In genomic region chr1:119009300-119009660, GRCh38 we compare ENCODE assay signal across 1 cellular context.
TF ChIP-seq lines count a peak whose summit lies in the region.

No MANE protein-coding gene starts in this region.

TF ChIP-seq in H1, 55 proteins besides CTCF, POLR2A, EP300 and RAD21 (continued from another document):
- no peak for TF ChIP-seq SP1 (IDR thresholded peaks at IDR 0.05; ENCODE audit: low read depth, low read length)
- no peak for TF ChIP-seq CHD2 (IDR thresholded peaks at IDR 0.05; ENCODE audit: low read length)
- TF ChIP-seq EZH2 (IDR thresholded peaks at IDR 0.05; ENCODE audit: low read depth, low read length, severe bottlenecking): no peak
- TF ChIP-seq, protein P1, sequence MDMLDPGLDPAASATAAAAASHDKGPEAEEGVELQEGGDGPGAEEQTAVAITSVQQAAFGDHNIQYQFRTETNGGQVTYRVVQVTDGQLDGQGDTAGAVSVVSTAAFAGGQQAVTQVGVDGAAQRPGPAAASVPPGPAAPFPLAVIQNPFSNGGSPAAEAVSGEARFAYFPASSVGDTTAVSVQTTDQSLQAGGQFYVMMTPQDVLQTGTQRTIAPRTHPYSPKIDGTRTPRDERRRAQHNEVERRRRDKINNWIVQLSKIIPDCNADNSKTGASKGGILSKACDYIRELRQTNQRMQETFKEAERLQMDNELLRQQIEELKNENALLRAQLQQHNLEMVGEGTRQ (IDR thresholded peaks at IDR 0.05; ENCODE audit: low read length): no peak
- TF ChIP-seq FOSL1 (IDR thresholded peaks at IDR 0.05; ENCODE audit: insufficient read depth, low read depth, low read length): no peak
- TF ChIP-seq GTF2F1 (IDR thresholded peaks at IDR 0.05; ENCODE audit: borderline replicate concordance, low read depth, low read length): no peak
- no peak for TF ChIP-seq CBX8 (IDR thresholded peaks at IDR 0.05; ENCODE audit: borderline replicate concordance, low read depth, low read length)
- no peak for TF ChIP-seq SP2 (IDR thresholded peaks at IDR 0.05; ENCODE audit: low read length)
- no peak for TF ChIP-seq TAF1 (IDR thresholded peaks at IDR 0.05; ENCODE audit: low read depth, low read length)
